ENCODE assay signal across 13 cellular contexts in genomic region chr3:146277953-146278631, GRCh38. TPM values are rescaled to one million over a fixed set of nuclear protein-coding genes. Genes with fewer than 3 reads are reported as not detected.
A peak's percentile ranks its signal among the peaks of the same experiment; 100 is the strongest.
DNase-seq lines count a peak whose midpoint lies in the region; ATAC-seq and TF ChIP-seq lines count a peak whose summit lies in the region.
"Had no signal": no experiment of that assay in that cellular context is flagged by ENCODE, and none has a peak within 500 bp of the region (broad histone marks: within the 10 kb centered on the region; RNA-seq: fewer than 3 reads in every experiment).

No MANE protein-coding gene starts in this region.

- intact Hi-C loops in heart left ventricle (cut with DNase I): loop anchor here in 1 of 10 donors (5.0 kb wide), 1 partner anchor 34 kb away; no protein-coding TSS in a partner anchor
- intact Hi-C loops in sigmoid colon (cut with DNase I): no loop called here

- in situ Hi-C loops in astrocyte of the spinal cord (cut with HindIII; ENCODE audit: low sequenced_read_pairs): no loop called here

- H3K27me3 Mint-ChIP-seq in effector memory CD8-positive, alpha-beta T cell: no peaks in the 10 kb centered on the region
- H3K27me3 Mint-ChIP-seq: CD4-positive, alpha-beta T cell; stimulated activated memory B cell treated with anti-CD40 and anti-IgM and Interleukin-4, amounts not matched to agents 10 μg/mL and 1 μg/mL and 100 μg/mL, for 72 hours had no signal

- H3K4me3 ChIP-seq in astrocyte of the spinal cord (ENCODE audit: low read depth, low read length) (no peak overlapping the region), heart left ventricle (no peak overlapping the region), sigmoid colon (no peak overlapping the region)

- H3K36me3 ChIP-seq in heart left ventricle (no peaks in the 10 kb centered on the region), sigmoid colon (no peaks in the 10 kb centered on the region)

- H3K4me1 Mint-ChIP-seq in effector memory CD8-positive, alpha-beta T cell (ENCODE audit: low read depth in 2 of 2): no peaks in the 10 kb centered on the region
- H3K4me1 Mint-ChIP-seq: IgD-negative memory B cell; stimulated activated memory B cell treated with anti-CD40 and anti-IgM and Interleukin-4, amounts not matched to agents 10 μg/mL and 1 μg/mL and 100 μg/mL, for 72 hours had no signal

- peaks cover 0 to 47% (median 5%) of the 10 kb centered on the region in 12 donors for H3K4me1 ChIP-seq in heart left ventricle
- H3K4me1 ChIP-seq in sigmoid colon: peaks cover 0 to 44% (median 37%) of the 10 kb centered on the region in 4 donors

- ATAC-seq in heart left ventricle: peak; percentile 34 to 76 (median 72)
- no peak for ATAC-seq in HG03521 (IDR thresholded peaks at IDR 0.05; ENCODE audit: unreplicated experiment)
- no peak for ATAC-seq in effector memory CD8-positive, alpha-beta T cell (replicated peaks)
- no peak for ATAC-seq in GM21619 (IDR thresholded peaks at IDR 0.05; ENCODE audit: unreplicated experiment)
- ATAC-seq: activated CD4-positive, CD25-positive, alpha-beta regulatory T cell treated with anti-CD3 and anti-CD28 coated beads, Interleukin-2, amount 50 U/mL, for 24 hours; stimulated activated memory B cell treated with anti-CD40 and anti-IgM and Interleukin-4, amounts not matched to agents 10 μg/mL and 1 μg/mL and 100 μg/mL, for 72 hours had no signal

- H3K9me3 ChIP-seq in heart left ventricle (no peaks in the 10 kb centered on the region), sigmoid colon (no peaks in the 10 kb centered on the region)

- TF ChIP-seq POLR2A in heart left ventricle (IDR thresholded peaks at IDR 0.05): no peak
- no peak for TF ChIP-seq POLR2A in sigmoid colon (IDR thresholded peaks at IDR 0.05)

- no peak overlapping the region for H3K27ac Mint-ChIP-seq in effector memory CD8-positive, alpha-beta T cell
- H3K27ac Mint-ChIP-seq: CD4-positive, alpha-beta T cell; IgD-negative memory B cell; stimulated activated memory B cell treated with anti-CD40 and anti-IgM and Interleukin-4, amounts not matched to agents 10 μg/mL and 1 μg/mL and 100 μg/mL, for 72 hours had no signal

- TF ChIP-seq CTCF in astrocyte of the spinal cord (IDR thresholded peaks at IDR 0.05; ENCODE audit: low read depth, low read length) (no peak), heart left ventricle (IDR thresholded peaks at IDR 0.05) (no peak), sigmoid colon (IDR thresholded peaks at IDR 0.05) (no peak)

- 55 to 76% (median 70%) methylated on average over 2 of the region's 2 CpGs for WGBS in heart left ventricle, 4 donors
- WGBS in sigmoid colon, 2 donors: 89 to 93% methylated on average over 2 of the region's 2 CpGs

- H3K4me3 Mint-ChIP-seq in effector memory CD8-positive, alpha-beta T cell: no peak overlapping the region
- H3K4me3 Mint-ChIP-seq: CD4-positive, alpha-beta T cell; IgD-negative memory B cell; stimulated activated memory B cell treated with anti-CD40 and anti-IgM and Interleukin-4, amounts not matched to agents 10 μg/mL and 1 μg/mL and 100 μg/mL, for 72 hours had no signal

- H3K27me3 ChIP-seq in heart left ventricle (no peaks in the 10 kb centered on the region), sigmoid colon (no peaks in the 10 kb centered on the region)

- no peaks in the 10 kb centered on the region for H3K36me3 Mint-ChIP-seq in effector memory CD8-positive, alpha-beta T cell (ENCODE audit: insufficient read depth)
- H3K36me3 Mint-ChIP-seq: IgD-negative memory B cell; stimulated activated memory B cell treated with anti-CD40 and anti-IgM and Interleukin-4, amounts not matched to agents 10 μg/mL and 1 μg/mL and 100 μg/mL, for 72 hours had no signal

- no peaks in the 10 kb centered on the region for H3K9me3 Mint-ChIP-seq in effector memory CD8-positive, alpha-beta T cell
- H3K9me3 Mint-ChIP-seq: CD4-positive, alpha-beta T cell; IgD-negative memory B cell; stimulated activated memory B cell treated with anti-CD40 and anti-IgM and Interleukin-4, amounts not matched to agents 10 μg/mL and 1 μg/mL and 100 μg/mL, for 72 hours had no signal

- H3K27ac ChIP-seq in heart left ventricle (peak overlapping the region in 7 of 12 donors; percentile 8 to 62 (median 32)), sigmoid colon (peak overlapping the region in 3 of 4 donors; percentile 60 to 65 (median 64))

- peak in 1 of 4 donors; percentile 6 for TF ChIP-seq EP300 in sigmoid colon (IDR thresholded peaks at IDR 0.05)

- peak; percentile 78 for DNase-seq in EL
- peak; percentile 90 for DNase-seq in astrocyte of the spinal cord (ENCODE audit: low read depth, low spot score)
- peak in 3 of 5 donors; percentile 26 to 32 (median 31) for DNase-seq in heart left ventricle
- no peak for DNase-seq in sigmoid colon
- DNase-seq in SHP77 treated with DMSO at 0.1 percent for 48 hours (lab: John Stamatoyannopoulos, UW): no peak
- DNase-seq in effector memory CD8-positive, alpha-beta T cell: no peak
- DNase-seq: activated naive CD4-positive, alpha-beta T cell treated with Interleukin-2 at 50 U/mL for 16 hours; CD4-positive, alpha-beta T cell had no signal

RNA-seq across cellular contexts. Expression of gene PLSCR4, which starts 27.2 kb away (rescaled TPM):
- total RNA-seq in heart left ventricle (10 to 100 TPM in 6 of 9 donors, 1 to 10 TPM in 3; 6.2 to 36.3 (median 13.8) TPM), sigmoid colon (10 to 100 TPM; 53.5 to 67.4 (median 56.1) TPM)
- polyA plus RNA-seq in heart left ventricle (1 to 10 TPM; 4.0 to 6.0 TPM), sigmoid colon (10 to 100 TPM; 17.5 to 32.4 (median 29.8) TPM)
- total RNA-seq: CD4-positive, alpha-beta T cell had no signal
- polyA plus RNA-seq: IgD-negative memory B cell had no signal

Comparison
In these comparisons a context has a peak if more than half of its experiments do, and no peak if none do; other contexts are left out.
1. DNase-seq: peak in EL (single experiment), astrocyte of the spinal cord (single experiment) and heart left ventricle (3 of 5); none in sigmoid colon (single experiment), SHP77 treated with DMSO at 0.1 percent for 48 hours (single experiment) and effector memory CD8-positive, alpha-beta T cell (0 of 3).
2. ATAC-seq: peak in heart left ventricle (4 of 4); none in HG03521 (single experiment), effector memory CD8-positive, alpha-beta T cell (single experiment) and GM21619 (single experiment).